Comparison of ENCODE assay signal across 21 cellular contexts in the genomic region with DNA sequence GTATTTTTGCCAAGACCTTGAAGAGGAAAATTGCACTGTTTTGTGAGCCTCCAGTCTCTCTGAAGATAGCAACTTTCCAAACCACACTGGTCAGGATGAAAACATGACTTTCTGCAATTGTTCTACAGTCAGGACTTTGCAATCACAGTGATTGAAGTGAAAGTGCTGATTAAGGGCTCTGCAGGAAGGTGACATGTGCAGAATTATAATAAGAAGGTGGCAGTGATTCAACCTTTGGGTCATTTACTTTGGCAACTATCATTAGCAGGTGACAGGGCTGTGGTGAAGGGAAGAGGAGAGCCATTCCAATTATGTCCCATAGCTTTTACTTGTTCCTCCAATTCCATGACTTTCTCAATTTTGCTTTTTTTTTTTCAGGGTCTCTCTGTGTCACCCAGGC.
"Had no signal": no experiment of that assay in that cellular context is flagged by ENCODE, and none has a peak within 500 bp of the region (broad histone marks: within the 10 kb centered on the region; RNA-seq: fewer than 3 reads in every experiment).

No MANE protein-coding gene starts in this region.

- DNase-seq: activated CD4-positive, alpha-beta T cell treated with anti-CD3 and anti-CD28 coated beads, Interleukin-2, amount 10 ng/mL, durations not matched to agents 7 days and 5 days; activated CD4-positive, CD25-positive, alpha-beta regulatory T cell treated with anti-CD3 and anti-CD28 coated beads, Interleukin-2, amount 50 U/mL, for 72 hours; activated CD8-positive, alpha-beta T cell treated with anti-CD3 and anti-CD28 coated beads for 36 hours; activated gamma-delta T cell treated with Interleukin-2 at 50 U/mL for 16 hours; activated T-cell treated with anti-CD3 and anti-CD28 coated beads, Interleukin-2, amount 50 U/mL, for 1 hour; anterior cingulate cortex; caudate nucleus; dermis blood vessel endothelial cell; effector memory CD4-positive, alpha-beta T cell; lower lobe of right lung; mesendoderm; natural killer cell; right cardiac atrium; stimulated activated CD4-positive, alpha-beta T cell treated with anti-CD3 and anti-CD28 coated beads, Interleukin-4, amount 100 ng/mL, for 24 hours; stimulated activated naive CD4-positive, alpha-beta T cell treated with Interleukin-2 at 50 U/mL for 16 hours; T-cell; upper lobe of left lung; WERI-Rb-1 had no signal

- H3K9me3 Mint-ChIP-seq: activated CD8-positive, alpha-beta T cell treated with anti-CD3 and anti-CD28 coated beads for 36 hours; T-helper 2 cell treated with Interferon-gamma antibody and Interleukin-4, amounts not matched to agents 5 μg/mL and 100 μg/mL, for 36 hours had no signal

- H3K4me1 Mint-ChIP-seq: activated CD4-positive, alpha-beta T cell treated with anti-CD3 and anti-CD28 coated beads, Interleukin-2, amount 10 ng/mL, durations not matched to agents 7 days and 5 days; activated naive CD4-positive, alpha-beta T cell treated with anti-CD3 and anti-CD28 coated beads, Interleukin-2, amount 50 U/mL, for 24 hours; natural killer cell; T-cell had no signal

- ATAC-seq: activated CD8-positive, alpha-beta T cell treated with anti-CD3 and anti-CD28 coated beads for 36 hours; lower lobe of right lung; natural killer cell; T-cell had no signal

- H3K27ac Mint-ChIP-seq: activated CD4-positive, alpha-beta T cell treated with anti-CD3 and anti-CD28 coated beads, Interleukin-2, amount 10 ng/mL, durations not matched to agents 7 days and 5 days; activated CD8-positive, alpha-beta T cell treated with anti-CD3 and anti-CD28 coated beads for 36 hours; activated naive CD4-positive, alpha-beta T cell treated with anti-CD3 and anti-CD28 coated beads, Interleukin-2, amount 50 U/mL, for 24 hours; brain; natural killer cell; T-cell; T-helper 2 cell treated with Interferon-gamma antibody and Interleukin-4, amounts not matched to agents 5 μg/mL and 100 μg/mL, for 36 hours had no signal

- H3K36me3 Mint-ChIP-seq: activated naive CD4-positive, alpha-beta T cell treated with anti-CD3 and anti-CD28 coated beads, Interleukin-2, amount 50 U/mL, for 24 hours; natural killer cell; T-cell had no signal

- H3K4me3 Mint-ChIP-seq: activated CD4-positive, alpha-beta T cell treated with anti-CD3 and anti-CD28 coated beads, Interleukin-2, amount 10 ng/mL, durations not matched to agents 7 days and 5 days; activated CD8-positive, alpha-beta T cell treated with anti-CD3 and anti-CD28 coated beads for 36 hours; activated naive CD4-positive, alpha-beta T cell treated with anti-CD3 and anti-CD28 coated beads, Interleukin-2, amount 50 U/mL, for 24 hours; brain; natural killer cell; T-cell; T-helper 2 cell treated with Interferon-gamma antibody and Interleukin-4, amounts not matched to agents 5 μg/mL and 100 μg/mL, for 36 hours had no signal

- H3K27me3 Mint-ChIP-seq: activated CD4-positive, alpha-beta T cell treated with anti-CD3 and anti-CD28 coated beads, Interleukin-2, amount 10 ng/mL, durations not matched to agents 7 days and 5 days; activated CD8-positive, alpha-beta T cell treated with anti-CD3 and anti-CD28 coated beads for 36 hours; activated naive CD4-positive, alpha-beta T cell treated with anti-CD3 and anti-CD28 coated beads, Interleukin-2, amount 50 U/mL, for 24 hours; T-cell had no signal
